Comparison of ENCODE assay signal across 8 cellular contexts in genomic region chr3:87228316-87228715, GRCh38. TPM values are rescaled to one million over a fixed set of nuclear protein-coding genes. Genes with fewer than 3 reads are reported as not detected.
DNase-seq lines count a peak whose midpoint lies in the region; ATAC-seq, FAIRE-seq and TF ChIP-seq lines count a peak whose summit lies in the region.

No MANE protein-coding gene starts in this region.

- H3K4me2 ChIP-seq in astrocyte (ENCODE audit: low read length) = peak overlapping the region; percentile 97

- peaks cover 5% of the 10 kb centered on the region for H3K36me3 Mint-ChIP-seq in astrocyte (ENCODE audit: low read depth, unreplicated experiment)

- no peak for TF ChIP-seq POLR2A in heart left ventricle (IDR thresholded peaks at IDR 0.05)
- no peak for TF ChIP-seq POLR2A in right lobe of liver (IDR thresholded peaks at IDR 0.05)

- H3K9ac ChIP-seq in astrocyte (ENCODE audit: low read length) = peak overlapping the region; percentile 95

- no peaks in the 10 kb centered on the region for H3K27me3 Mint-ChIP-seq in astrocyte (ENCODE audit: low read depth, unreplicated experiment)

- no peak overlapping the region for H3K27ac ChIP-seq in heart left ventricle
- H3K27ac ChIP-seq in astrocyte (ENCODE audit: low read depth, low read length) = no peak overlapping the region
- H3K27ac ChIP-seq in right lobe of liver = no peak overlapping the region

- DNase-seq in heart left ventricle = no peak
- no peak for DNase-seq in cardiac septum (ENCODE audit: low spot score)
- DNase-seq in astrocyte (ENCODE audit: low read depth) = peak; percentile 59
- DNase-seq in right lobe of liver = no peak
- peak; percentile 11 for DNase-seq in urothelium cell line (ENCODE audit: low spot score)
- DNase-seq in NCI-H1105 (lab: John Stamatoyannopoulos, UW) = no peak
- no peak for DNase-seq in T1000 (lab: John Stamatoyannopoulos, UW)

- no peaks in the 10 kb centered on the region for H3K9me3 Mint-ChIP-seq in astrocyte (ENCODE audit: unreplicated experiment)

- peak overlapping the region; percentile 34 for H3K27ac Mint-ChIP-seq in astrocyte (ENCODE audit: unreplicated experiment)

- ATAC-seq in heart left ventricle (no peak), right lobe of liver (no peak), HG02981 (IDR thresholded peaks at IDR 0.05; ENCODE audit: unreplicated experiment) (no peak)

- TF ChIP-seq CTCF in heart left ventricle (IDR thresholded peaks at IDR 0.05) (no peak), astrocyte (IDR thresholded peaks at IDR 0.05; ENCODE audit: insufficient read depth, low read depth, low read length) (no peak), right lobe of liver (IDR thresholded peaks at IDR 0.05) (no peak)

- H3K36me3 ChIP-seq in heart left ventricle (no peaks in the 10 kb centered on the region), astrocyte (ENCODE audit: insufficient read depth, low read length) (no peaks in the 10 kb centered on the region), right lobe of liver (no peaks in the 10 kb centered on the region)

- intact Hi-C loops in heart left ventricle (cut with DNase I) = no loop called here
- intact Hi-C loops in cardiac septum (cut with DNase I) = no loop called here
- intact Hi-C loops in right lobe of liver (cut with DNase I) = no loop called here

- peaks cover 0 to 39% (median 20%) of the 10 kb centered on the region in 12 donors for H3K4me1 ChIP-seq in heart left ventricle
- H3K4me1 ChIP-seq in astrocyte (ENCODE audit: insufficient read depth, low read length) = no peaks in the 10 kb centered on the region
- peaks cover 0 to 14% (median 4%) of the 10 kb centered on the region in 4 donors for H3K4me1 ChIP-seq in right lobe of liver

- WGBS in heart left ventricle, 4 donors = 9 to 22% (median 16%) methylated on average over 1 of the region's 1 CpG
- WGBS in right lobe of liver (ENCODE audit: insufficient coverage, low coverage, low lambda C conversion rate, missing lambda C conversion rate) = 0% methylated on average over 1 of the region's 1 CpG

- no peaks in the 10 kb centered on the region for H3K9me3 ChIP-seq in heart left ventricle
- no peaks in the 10 kb centered on the region for H3K9me3 ChIP-seq in astrocyte (ENCODE audit: insufficient read depth, low read depth, low read length)
- no peaks in the 10 kb centered on the region for H3K9me3 ChIP-seq in right lobe of liver

- peaks cover 26% of the 10 kb centered on the region for H3K4me1 Mint-ChIP-seq in astrocyte (ENCODE audit: low read depth, unreplicated experiment)

- H3K4me3 Mint-ChIP-seq in astrocyte (ENCODE audit: unreplicated experiment) = peak overlapping the region; percentile 96

- H3K4me3 ChIP-seq in heart left ventricle = peak overlapping the region in 11 of 12 donors; percentile 65 to 98 (median 93)
- peak overlapping the region; percentile 95 for H3K4me3 ChIP-seq in astrocyte (ENCODE audit: insufficient read depth, low read depth, low read length)
- H3K4me3 ChIP-seq in right lobe of liver = peak overlapping the region in 2 of 3 donors; percentile 90 to 98

- peaks cover 56% of the 10 kb centered on the region for H3K79me2 ChIP-seq in astrocyte (ENCODE audit: insufficient read depth, low read length)

- H3K27me3 ChIP-seq in heart left ventricle (no peaks in the 10 kb centered on the region), astrocyte (ENCODE audit: insufficient read depth, low read length) (no peaks in the 10 kb centered on the region), right lobe of liver (no peaks in the 10 kb centered on the region)

- H4K20me1 ChIP-seq in astrocyte (ENCODE audit: insufficient read depth, low read length) = peaks cover 25% of the 10 kb centered on the region

- H2AFZ ChIP-seq in astrocyte (ENCODE audit: low read depth, low read length) = no peak overlapping the region

- peak; percentile 59 for FAIRE-seq in astrocyte (lab: Jason Lieb, UNC)
- no peak for FAIRE-seq in urothelium cell line (lab: Jason Lieb, UNC)

RNA-seq across cellular contexts. Expression of gene CHMP2B, which starts 1.2 kb away (rescaled TPM):
- 10 to 100 TPM; 25.3 to 42.3 (median 32.0) TPM for total RNA-seq in heart left ventricle
- 10 to 100 TPM; 13.6 to 28.3 TPM for polyA plus RNA-seq in heart left ventricle
- total RNA-seq in cardiac septum = 37.2 TPM
- 36.5 and 38.9 TPM in 2 replicates for total RNA-seq in astrocyte
- total RNA-seq in right lobe of liver = 10 to 100 TPM; 16.9 to 34.8 (median 21.3) TPM

RNA-seq across cellular contexts. Expression of gene POU1F1, which starts 48.1 kb away (rescaled TPM):
- total RNA-seq in heart left ventricle = not detected
- not detected for polyA plus RNA-seq in heart left ventricle
- total RNA-seq in cardiac septum = not detected
- total RNA-seq in astrocyte = not detected in 2 replicates
- not detected for total RNA-seq in right lobe of liver

Comparison
In these comparisons a context has a peak if more than half of its experiments do, and no peak if none do; other contexts are left out.
1. DNase-seq: peak in astrocyte (single experiment) and urothelium cell line (single experiment); none in heart left ventricle (0 of 5), cardiac septum (single experiment), right lobe of liver (0 of 3), NCI-H1105 (single experiment) and T1000 (single experiment).
2. Peak in every context shown above with its lines, with median percentiles within 50 percentile points of each other: H3K4me3 ChIP-seq.